Comparison of ENCODE assay signal across 1 cellular context in the genomic region with DNA sequence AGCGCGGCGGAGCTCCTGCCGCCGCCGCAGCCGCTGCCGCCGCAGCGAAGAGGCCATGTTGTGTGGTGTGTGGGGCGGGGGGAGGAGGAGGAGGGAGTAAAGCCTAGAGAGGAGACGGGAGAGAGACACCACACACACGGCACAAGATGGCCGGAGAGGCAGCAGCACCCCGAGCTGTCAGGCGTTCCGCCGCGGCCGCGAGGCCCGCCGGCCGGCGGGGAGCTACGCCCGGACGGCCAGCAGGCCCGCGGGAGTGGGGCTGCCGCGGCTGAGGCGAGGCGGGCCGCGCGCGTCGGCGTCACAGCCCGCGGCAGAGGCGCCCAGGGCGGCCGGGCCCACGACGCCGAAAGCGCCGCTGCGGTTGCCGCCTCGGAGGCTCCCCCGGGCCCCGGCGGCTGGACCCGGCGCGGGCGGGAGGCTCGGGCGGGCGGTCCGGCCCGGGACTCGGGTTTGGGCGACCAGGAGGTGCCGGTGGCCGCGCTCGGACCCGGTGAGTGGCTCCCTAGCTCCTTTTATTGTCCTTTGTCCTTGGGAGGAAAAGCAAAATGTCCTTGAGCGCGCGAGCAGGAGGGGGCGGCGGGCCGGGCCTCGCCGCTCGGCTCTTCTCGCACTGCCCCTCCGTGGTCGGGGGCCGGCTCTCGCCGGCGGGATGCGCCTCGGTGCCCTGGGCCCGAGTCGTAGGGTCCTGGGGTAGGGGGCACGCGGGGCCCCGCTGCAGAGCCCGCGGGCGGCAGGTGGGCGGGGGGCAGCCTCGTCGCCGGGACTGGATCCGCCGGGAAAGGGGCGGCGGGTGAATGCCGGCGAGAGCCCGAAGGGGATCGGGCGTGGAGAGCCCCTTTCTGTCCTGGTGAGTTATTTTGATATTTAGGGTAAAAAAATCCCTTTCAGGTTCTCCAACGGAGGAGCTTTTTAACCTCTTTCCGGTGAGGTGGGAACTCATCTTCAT.
TF ChIP-seq lines count a peak whose summit lies in the region.

No MANE protein-coding gene starts in this region.

TF ChIP-seq in K562, 482 proteins besides CTCF, POLR2A, EP300 and RAD21 (continued from another document and continues in another):
- TF ChIP-seq PCBP1 (IDR thresholded peaks at IDR 0.05; ENCODE audit: low read depth, low read length, poor library complexity, severe bottlenecking), result no peak
- no peak for TF ChIP-seq PRMT5 (CRISPR knock-in tag; IDR thresholded peaks at IDR 0.05)
- TF ChIP-seq CREM (IDR thresholded peaks at IDR 0.05; ENCODE audit: low read depth), result peak; percentile 33; the same call in 1 of the 2 replicates
- TF ChIP-seq, protein P1, sequence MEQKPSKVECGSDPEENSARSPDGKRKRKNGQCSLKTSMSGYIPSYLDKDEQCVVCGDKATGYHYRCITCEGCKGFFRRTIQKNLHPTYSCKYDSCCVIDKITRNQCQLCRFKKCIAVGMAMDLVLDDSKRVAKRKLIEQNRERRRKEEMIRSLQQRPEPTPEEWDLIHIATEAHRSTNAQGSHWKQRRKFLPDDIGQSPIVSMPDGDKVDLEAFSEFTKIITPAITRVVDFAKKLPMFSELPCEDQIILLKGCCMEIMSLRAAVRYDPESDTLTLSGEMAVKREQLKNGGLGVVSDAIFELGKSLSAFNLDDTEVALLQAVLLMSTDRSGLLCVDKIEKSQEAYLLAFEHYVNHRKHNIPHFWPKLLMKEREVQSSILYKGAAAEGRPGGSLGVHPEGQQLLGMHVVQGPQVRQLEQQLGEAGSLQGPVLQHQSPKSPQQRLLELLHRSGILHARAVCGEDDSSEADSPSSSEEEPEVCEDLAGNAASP (IDR thresholded peaks at IDR 0.05), result no peak
- TF ChIP-seq GATAD2B (IDR thresholded peaks at IDR 0.05; ENCODE audit: borderline replicate concordance), result peak; percentile 57; the same call in 1 of the 2 replicates
- peak; percentile 45 for TF ChIP-seq TAF9B (IDR thresholded peaks at IDR 0.05; ENCODE audit: partially characterized antibody)
- TF ChIP-seq PHB (CRISPR knock-in tag; IDR thresholded peaks at IDR 0.05), result no peak
- TF ChIP-seq, protein P2, sequence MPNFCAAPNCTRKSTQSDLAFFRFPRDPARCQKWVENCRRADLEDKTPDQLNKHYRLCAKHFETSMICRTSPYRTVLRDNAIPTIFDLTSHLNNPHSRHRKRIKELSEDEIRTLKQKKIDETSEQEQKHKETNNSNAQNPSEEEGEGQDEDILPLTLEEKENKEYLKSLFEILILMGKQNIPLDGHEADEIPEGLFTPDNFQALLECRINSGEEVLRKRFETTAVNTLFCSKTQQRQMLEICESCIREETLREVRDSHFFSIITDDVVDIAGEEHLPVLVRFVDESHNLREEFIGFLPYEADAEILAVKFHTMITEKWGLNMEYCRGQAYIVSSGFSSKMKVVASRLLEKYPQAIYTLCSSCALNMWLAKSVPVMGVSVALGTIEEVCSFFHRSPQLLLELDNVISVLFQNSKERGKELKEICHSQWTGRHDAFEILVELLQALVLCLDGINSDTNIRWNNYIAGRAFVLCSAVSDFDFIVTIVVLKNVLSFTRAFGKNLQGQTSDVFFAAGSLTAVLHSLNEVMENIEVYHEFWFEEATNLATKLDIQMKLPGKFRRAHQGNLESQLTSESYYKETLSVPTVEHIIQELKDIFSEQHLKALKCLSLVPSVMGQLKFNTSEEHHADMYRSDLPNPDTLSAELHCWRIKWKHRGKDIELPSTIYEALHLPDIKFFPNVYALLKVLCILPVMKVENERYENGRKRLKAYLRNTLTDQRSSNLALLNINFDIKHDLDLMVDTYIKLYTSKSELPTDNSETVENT (CRISPR knock-in tag; IDR thresholded peaks at IDR 0.05), result peak; percentile 90
- TF ChIP-seq, protein P3, sequence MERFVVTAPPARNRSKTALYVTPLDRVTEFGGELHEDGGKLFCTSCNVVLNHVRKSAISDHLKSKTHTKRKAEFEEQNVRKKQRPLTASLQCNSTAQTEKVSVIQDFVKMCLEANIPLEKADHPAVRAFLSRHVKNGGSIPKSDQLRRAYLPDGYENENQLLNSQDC (CRISPR knock-in tag; IDR thresholded peaks at IDR 0.05), result peak; percentile 94
- TF ChIP-seq NCOR1 (IDR thresholded peaks at IDR 0.05), result peak; percentile 59
- TF ChIP-seq, protein P4, sequence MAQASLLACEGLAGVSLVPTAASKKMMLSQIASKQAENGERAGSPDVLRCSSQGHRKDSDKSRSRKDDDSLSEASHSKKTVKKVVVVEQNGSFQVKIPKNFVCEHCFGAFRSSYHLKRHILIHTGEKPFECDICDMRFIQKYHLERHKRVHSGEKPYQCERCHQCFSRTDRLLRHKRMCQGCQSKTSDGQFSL (CRISPR knock-in tag; IDR thresholded peaks at IDR 0.05), result no peak
- TF ChIP-seq, protein P4 (tag; IDR thresholded peaks at IDR 0.05), result no peak
- TF ChIP-seq ZNF124 (CRISPR knock-in tag; IDR thresholded peaks at IDR 0.05), result no peak
- TF ChIP-seq, protein P5, sequence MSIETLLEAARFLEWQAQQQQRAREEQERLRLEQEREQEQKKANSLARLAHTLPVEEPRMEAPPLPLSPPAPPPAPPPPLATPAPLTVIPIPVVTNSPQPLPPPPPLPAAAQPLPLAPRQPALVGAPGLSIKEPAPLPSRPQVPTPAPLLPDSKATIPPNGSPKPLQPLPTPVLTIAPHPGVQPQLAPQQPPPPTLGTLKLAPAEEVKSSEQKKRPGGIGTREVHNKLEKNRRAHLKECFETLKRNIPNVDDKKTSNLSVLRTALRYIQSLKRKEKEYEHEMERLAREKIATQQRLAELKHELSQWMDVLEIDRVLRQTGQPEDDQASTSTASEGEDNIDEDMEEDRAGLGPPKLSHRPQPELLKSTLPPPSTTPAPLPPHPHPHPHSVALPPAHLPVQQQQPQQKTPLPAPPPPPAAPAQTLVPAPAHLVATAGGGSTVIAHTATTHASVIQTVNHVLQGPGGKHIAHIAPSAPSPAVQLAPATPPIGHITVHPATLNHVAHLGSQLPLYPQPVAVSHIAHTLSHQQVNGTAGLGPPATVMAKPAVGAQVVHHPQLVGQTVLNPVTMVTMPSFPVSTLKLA (conservative IDR thresholded peaks at IDR 0.05), result peak; percentile 5 to 6; a peak in 1 of 4 replicates
- TF ChIP-seq HNRNPLL (IDR thresholded peaks at IDR 0.05; ENCODE audit: low read depth, low read length, poor library complexity, severe bottlenecking), result peak; percentile 13
- TF ChIP-seq TAF7 (tag; IDR thresholded peaks at IDR 0.05), result 0 out of 2 replicates have a peak, but pooled peaks have one; percentile 23
- TF ChIP-seq RBBP5 (IDR thresholded peaks at IDR 0.05; ENCODE audit: borderline replicate concordance, insufficient read depth, low read length, poor library complexity, severe bottlenecking), result peak; percentile 93
- TF ChIP-seq, protein P6, sequence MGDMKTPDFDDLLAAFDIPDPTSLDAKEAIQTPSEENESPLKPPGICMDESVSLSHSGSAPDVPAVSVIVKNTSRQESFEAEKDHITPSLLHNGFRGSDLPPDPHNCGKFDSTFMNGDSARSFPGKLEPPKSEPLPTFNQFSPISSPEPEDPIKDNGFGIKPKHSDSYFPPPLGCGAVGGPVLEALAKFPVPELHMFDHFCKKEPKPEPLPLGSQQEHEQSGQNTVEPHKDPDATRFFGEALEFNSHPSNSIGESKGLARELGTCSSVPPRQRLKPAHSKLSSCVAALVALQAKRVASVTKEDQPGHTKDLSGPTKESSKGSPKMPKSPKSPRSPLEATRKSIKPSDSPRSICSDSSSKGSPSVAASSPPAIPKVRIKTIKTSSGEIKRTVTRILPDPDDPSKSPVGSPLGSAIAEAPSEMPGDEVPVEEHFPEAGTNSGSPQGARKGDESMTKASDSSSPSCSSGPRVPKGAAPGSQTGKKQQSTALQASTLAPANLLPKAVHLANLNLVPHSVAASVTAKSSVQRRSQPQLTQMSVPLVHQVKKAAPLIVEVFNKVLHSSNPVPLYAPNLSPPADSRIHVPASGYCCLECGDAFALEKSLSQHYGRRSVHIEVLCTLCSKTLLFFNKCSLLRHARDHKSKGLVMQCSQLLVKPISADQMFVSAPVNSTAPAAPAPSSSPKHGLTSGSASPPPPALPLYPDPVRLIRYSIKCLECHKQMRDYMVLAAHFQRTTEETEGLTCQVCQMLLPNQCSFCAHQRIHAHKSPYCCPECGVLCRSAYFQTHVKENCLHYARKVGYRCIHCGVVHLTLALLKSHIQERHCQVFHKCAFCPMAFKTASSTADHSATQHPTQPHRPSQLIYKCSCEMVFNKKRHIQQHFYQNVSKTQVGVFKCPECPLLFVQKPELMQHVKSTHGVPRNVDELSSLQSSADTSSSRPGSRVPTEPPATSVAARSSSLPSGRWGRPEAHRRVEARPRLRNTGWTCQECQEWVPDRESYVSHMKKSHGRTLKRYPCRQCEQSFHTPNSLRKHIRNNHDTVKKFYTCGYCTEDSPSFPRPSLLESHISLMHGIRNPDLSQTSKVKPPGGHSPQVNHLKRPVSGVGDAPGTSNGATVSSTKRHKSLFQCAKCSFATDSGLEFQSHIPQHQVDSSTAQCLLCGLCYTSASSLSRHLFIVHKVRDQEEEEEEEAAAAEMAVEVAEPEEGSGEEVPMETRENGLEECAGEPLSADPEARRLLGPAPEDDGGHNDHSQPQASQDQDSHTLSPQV (IDR thresholded peaks at IDR 0.05), result peak; percentile 21; the same call in 1 of the 2 replicates
- no peak for TF ChIP-seq YBX1 (IDR thresholded peaks at IDR 0.05)
- TF ChIP-seq, protein P7, sequence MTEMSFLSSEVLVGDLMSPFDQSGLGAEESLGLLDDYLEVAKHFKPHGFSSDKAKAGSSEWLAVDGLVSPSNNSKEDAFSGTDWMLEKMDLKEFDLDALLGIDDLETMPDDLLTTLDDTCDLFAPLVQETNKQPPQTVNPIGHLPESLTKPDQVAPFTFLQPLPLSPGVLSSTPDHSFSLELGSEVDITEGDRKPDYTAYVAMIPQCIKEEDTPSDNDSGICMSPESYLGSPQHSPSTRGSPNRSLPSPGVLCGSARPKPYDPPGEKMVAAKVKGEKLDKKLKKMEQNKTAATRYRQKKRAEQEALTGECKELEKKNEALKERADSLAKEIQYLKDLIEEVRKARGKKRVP (CRISPR knock-in tag; IDR thresholded peaks at IDR 0.05), result 0 out of 2 replicates have a peak, but pooled peaks have one; percentile 10
- 0 out of 2 replicates have a peak, but pooled peaks have one; percentile 23 for TF ChIP-seq OTX1 (CRISPR knock-in tag; IDR thresholded peaks at IDR 0.05)
- TF ChIP-seq, protein P8, sequence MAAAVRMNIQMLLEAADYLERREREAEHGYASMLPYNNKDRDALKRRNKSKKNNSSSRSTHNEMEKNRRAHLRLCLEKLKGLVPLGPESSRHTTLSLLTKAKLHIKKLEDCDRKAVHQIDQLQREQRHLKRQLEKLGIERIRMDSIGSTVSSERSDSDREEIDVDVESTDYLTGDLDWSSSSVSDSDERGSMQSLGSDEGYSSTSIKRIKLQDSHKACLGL (CRISPR knock-in tag; IDR thresholded peaks at IDR 0.05; ENCODE audit: borderline replicate concordance, poor library complexity, severe bottlenecking), result no peak
- TF ChIP-seq MAZ (CRISPR knock-in tag; conservative IDR thresholded peaks at IDR 0.05 in 1 of 2, IDR thresholded peaks at IDR 0.05 in 1 of 2), result peak; percentile 68 to 74; a peak in 3 of 4 replicates
- TF ChIP-seq, protein P9, sequence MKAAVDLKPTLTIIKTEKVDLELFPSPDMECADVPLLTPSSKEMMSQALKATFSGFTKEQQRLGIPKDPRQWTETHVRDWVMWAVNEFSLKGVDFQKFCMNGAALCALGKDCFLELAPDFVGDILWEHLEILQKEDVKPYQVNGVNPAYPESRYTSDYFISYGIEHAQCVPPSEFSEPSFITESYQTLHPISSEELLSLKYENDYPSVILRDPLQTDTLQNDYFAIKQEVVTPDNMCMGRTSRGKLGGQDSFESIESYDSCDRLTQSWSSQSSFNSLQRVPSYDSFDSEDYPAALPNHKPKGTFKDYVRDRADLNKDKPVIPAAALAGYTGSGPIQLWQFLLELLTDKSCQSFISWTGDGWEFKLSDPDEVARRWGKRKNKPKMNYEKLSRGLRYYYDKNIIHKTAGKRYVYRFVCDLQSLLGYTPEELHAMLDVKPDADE (conservative IDR thresholded peaks at IDR 0.05; ENCODE audit: control insufficient read depth, low read depth, low read length), result peak; percentile 64
- TF ChIP-seq, protein P10, sequence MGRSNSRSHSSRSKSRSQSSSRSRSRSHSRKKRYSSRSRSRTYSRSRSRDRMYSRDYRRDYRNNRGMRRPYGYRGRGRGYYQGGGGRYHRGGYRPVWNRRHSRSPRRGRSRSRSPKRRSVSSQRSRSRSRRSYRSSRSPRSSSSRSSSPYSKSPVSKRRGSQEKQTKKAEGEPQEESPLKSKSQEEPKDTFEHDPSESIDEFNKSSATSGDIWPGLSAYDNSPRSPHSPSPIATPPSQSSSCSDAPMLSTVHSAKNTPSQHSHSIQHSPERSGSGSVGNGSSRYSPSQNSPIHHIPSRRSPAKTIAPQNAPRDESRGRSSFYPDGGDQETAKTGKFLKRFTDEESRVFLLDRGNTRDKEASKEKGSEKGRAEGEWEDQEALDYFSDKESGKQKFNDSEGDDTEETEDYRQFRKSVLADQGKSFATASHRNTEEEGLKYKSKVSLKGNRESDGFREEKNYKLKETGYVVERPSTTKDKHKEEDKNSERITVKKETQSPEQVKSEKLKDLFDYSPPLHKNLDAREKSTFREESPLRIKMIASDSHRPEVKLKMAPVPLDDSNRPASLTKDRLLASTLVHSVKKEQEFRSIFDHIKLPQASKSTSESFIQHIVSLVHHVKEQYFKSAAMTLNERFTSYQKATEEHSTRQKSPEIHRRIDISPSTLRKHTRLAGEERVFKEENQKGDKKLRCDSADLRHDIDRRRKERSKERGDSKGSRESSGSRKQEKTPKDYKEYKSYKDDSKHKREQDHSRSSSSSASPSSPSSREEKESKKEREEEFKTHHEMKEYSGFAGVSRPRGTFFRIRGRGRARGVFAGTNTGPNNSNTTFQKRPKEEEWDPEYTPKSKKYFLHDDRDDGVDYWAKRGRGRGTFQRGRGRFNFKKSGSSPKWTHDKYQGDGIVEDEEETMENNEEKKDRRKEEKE (IDR thresholded peaks at IDR 0.05; ENCODE audit: borderline replicate concordance in 1 of 2, control insufficient read depth in 1 of 2, low read depth in 2 of 2, low read length in 1 of 2), result 0 out of 4 replicates have a peak, but pooled peaks of 1 of the 2 experiments have one; percentile 46
- no peak for TF ChIP-seq KDM2B (CRISPR knock-in tag; IDR thresholded peaks at IDR 0.05)
- TF ChIP-seq NCOA6 (IDR thresholded peaks at IDR 0.05), result no peak
- TF ChIP-seq, protein P11, sequence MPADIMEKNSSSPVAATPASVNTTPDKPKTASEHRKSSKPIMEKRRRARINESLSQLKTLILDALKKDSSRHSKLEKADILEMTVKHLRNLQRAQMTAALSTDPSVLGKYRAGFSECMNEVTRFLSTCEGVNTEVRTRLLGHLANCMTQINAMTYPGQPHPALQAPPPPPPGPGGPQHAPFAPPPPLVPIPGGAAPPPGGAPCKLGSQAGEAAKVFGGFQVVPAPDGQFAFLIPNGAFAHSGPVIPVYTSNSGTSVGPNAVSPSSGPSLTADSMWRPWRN (IDR thresholded peaks at IDR 0.05; ENCODE audit: low read depth), result no peak
- 0 out of 4 replicates have a peak, but pooled peaks of 1 of the 2 experiments have one; percentile 33 for TF ChIP-seq HDAC1 (IDR thresholded peaks at IDR 0.05)
- peak; percentile 86 for TF ChIP-seq CCNT2 (IDR thresholded peaks at IDR 0.05; ENCODE audit: borderline replicate concordance, extremely low read depth, insufficient read length, low read depth, low read length)
- no peak for TF ChIP-seq NR3C1 (CRISPR knock-in tag; IDR thresholded peaks at IDR 0.05)
